Comparison of ENCODE assay signal across 23 cellular contexts in the genomic region with DNA sequence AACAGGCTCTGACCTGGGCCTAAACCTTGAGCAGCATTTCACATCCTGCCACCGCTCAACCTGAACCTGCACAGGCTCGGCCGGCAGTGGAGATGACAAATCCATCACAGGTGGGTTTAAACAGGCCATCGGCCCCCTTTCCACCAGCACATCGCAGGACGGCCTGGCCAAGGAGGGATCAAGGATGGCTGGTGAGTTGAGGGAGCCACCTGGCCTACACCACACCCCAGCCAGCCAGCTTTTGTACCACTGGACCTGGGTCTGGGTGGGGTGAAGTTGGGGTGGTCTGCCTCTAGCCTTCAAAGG. TPM values are rescaled to one million over a fixed set of nuclear protein-coding genes. Genes with fewer than 3 reads are reported as not detected.
DNase-seq lines count a peak whose midpoint lies in the region; ATAC-seq and TF ChIP-seq lines count a peak whose summit lies in the region.
"Had no signal": no experiment of that assay in that cellular context is flagged by ENCODE, and none has a peak within 500 bp of the region (broad histone marks: within the 10 kb centered on the region; RNA-seq: fewer than 3 reads in every experiment).

No MANE protein-coding gene starts in this region.

- no peak overlapping the region for H4K8ac ChIP-seq in neuronal stem cell (ENCODE audit: low read depth, low read length)

- H3K14ac ChIP-seq in neuronal stem cell (ENCODE audit: low read length), result no peak overlapping the region

- peak overlapping the region; percentile 17 for H3K4ac ChIP-seq in neuronal stem cell (ENCODE audit: low read length)

- intact Hi-C loops in colonic mucosa (cut with DNase I), result no loop called here
- intact Hi-C loops in left colon (cut with DNase I, micrococcal nuclease), result no loop called here

- no peak overlapping the region for H3K4me2 ChIP-seq in neuronal stem cell (ENCODE audit: insufficient read depth, low read length, poor library complexity, severe bottlenecking)
- H3K4me2 ChIP-seq: A549, GM23338 had no signal

- no peak for DNase-seq in Peyer's patch
- DNase-seq in colonic mucosa, result no peak
- no peak for DNase-seq in neuronal stem cell (ENCODE audit: low spot score)
- no peak for DNase-seq in left colon
- no peak for DNase-seq in NCI-H510A (lab: John Stamatoyannopoulos, UW)
- no peak for DNase-seq in activated CD4-positive, CD25-positive, alpha-beta regulatory T cell treated with anti-CD3 and anti-CD28 coated beads, Interleukin-2, amount 50 U/mL, for 72 hours
- DNase-seq: 8988T; ACHN; AML-193; BE2C; CD4-positive, alpha-beta T cell; CD8-positive, alpha-beta memory T cell; DMS 273 treated with DMSO at 0.1 percent for 48 hours; DMS79; EL; GDM1; HFFc6 had no signal

- no peak overlapping the region for H4K91ac ChIP-seq in neuronal stem cell (ENCODE audit: low read depth, low read length, poor library complexity)

- H2AFZ ChIP-seq in neuronal stem cell (ENCODE audit: low read length), result no peak overlapping the region
- H2AFZ ChIP-seq: GM23338 had no signal

- WGBS in neuronal stem cell (ENCODE audit: extremely low coverage in 2 of 2, insufficient read length in 2 of 2, insufficient replicate concordance in 1 of 2), 2 donors, result no CpG with 5 or more reads among the region's 6 CpGs

- no peak overlapping the region for H2BK5ac ChIP-seq in neuronal stem cell (ENCODE audit: low read length)

- H3K27ac ChIP-seq in Peyer's patch (peak overlapping the region in 3 of 4 donors; percentile 40 to 82 (median 67)), colonic mucosa (peak overlapping the region; percentile 50), neuronal stem cell (replicated peaks; ENCODE audit: low read length) (no peak overlapping the region)
- H3K27ac ChIP-seq: A549 had no signal

- no peak overlapping the region for H3K18ac ChIP-seq in neuronal stem cell (ENCODE audit: low read length)

- H3K9me3 ChIP-seq in Peyer's patch (peaks cover 0 to 7% (median 0%) of the 10 kb centered on the region in 4 donors), colonic mucosa (no peaks in the 10 kb centered on the region), neuronal stem cell (replicated peaks in 1 of 2; ENCODE audit: control insufficient read depth in 2 of 2, insufficient read depth in 1 of 2, low read depth in 1 of 2, low read length in 2 of 2) (peaks cover 0 to 3% of the 10 kb centered on the region in 2 donors)
- H3K9me3 ChIP-seq: BE2C, HAP-1 had no signal

- no peak overlapping the region for H2BK15ac ChIP-seq in neuronal stem cell (ENCODE audit: low read length)

- no peak for ATAC-seq in left colon
- ATAC-seq in HG03439 (IDR thresholded peaks at IDR 0.05; ENCODE audit: unreplicated experiment), result no peak
- ATAC-seq: A549, GM12878, GM23338 had no signal

- H2BK12ac ChIP-seq in neuronal stem cell (ENCODE audit: low read length), result peak overlapping the region; percentile 75

- no peak overlapping the region for H2AK5ac ChIP-seq in neuronal stem cell (ENCODE audit: low read depth, low read length)

- TF ChIP-seq POLR2A in Peyer's patch (IDR thresholded peaks at IDR 0.05), result no peak

- H3K9ac ChIP-seq in colonic mucosa (ENCODE audit: low read depth in 2 of 2, low read length in 2 of 2) (peak overlapping the region in 1 of 2 donors; percentile 6), neuronal stem cell (ENCODE audit: low read depth, low read length, poor library complexity) (peak overlapping the region; percentile 13)

- peaks cover 0 to 11% (median 2%) of the 10 kb centered on the region in 4 donors for H3K4me1 ChIP-seq in Peyer's patch
- peaks cover 3% of the 10 kb centered on the region for H3K4me1 ChIP-seq in colonic mucosa
- peaks cover 0 to 9% of the 10 kb centered on the region in 2 donors for H3K4me1 ChIP-seq in neuronal stem cell (ENCODE audit: control insufficient read depth in 2 of 2, insufficient read depth in 1 of 2, low read depth in 1 of 2, low read length in 2 of 2)
- H3K4me1 ChIP-seq: A549, BE2C, HAP-1 had no signal

- no peak for TF ChIP-seq CTCF in Peyer's patch (IDR thresholded peaks at IDR 0.05)
- no peak for TF ChIP-seq CTCF in colonic mucosa (IDR thresholded peaks at IDR 0.05)

- H3K23ac ChIP-seq in neuronal stem cell (ENCODE audit: low read depth, low read length, poor library complexity), result no peak overlapping the region

- H2BK120ac ChIP-seq in neuronal stem cell (ENCODE audit: low read depth, low read length), result no peak overlapping the region

- no peaks in the 10 kb centered on the region for H3K79me1 ChIP-seq in neuronal stem cell (ENCODE audit: low read depth, low read length)

- H3K27me3 ChIP-seq in Peyer's patch (no peaks in the 10 kb centered on the region), colonic mucosa (no peaks in the 10 kb centered on the region), neuronal stem cell (ENCODE audit: control insufficient read depth in 3 of 3, insufficient read depth in 3 of 3, low read depth in 1 of 3, low read length in 3 of 3) (no peaks in the 10 kb centered on the region)
- H3K27me3 ChIP-seq: BE2C; BLaER1 treated with 17β-estradiol and CSF1 and Interleukin-3, amounts not matched to agents 10 nM and 100 nM had no signal

- H3K4me3 ChIP-seq in Peyer's patch, result no peak overlapping the region
- no peak overlapping the region for H3K4me3 ChIP-seq in colonic mucosa
- no peak overlapping the region for H3K4me3 ChIP-seq in neuronal stem cell (ENCODE audit: low read length in 2 of 2)
- H3K4me3 ChIP-seq: A549; BLaER1 treated with 17β-estradiol and CSF1 and Interleukin-3, amounts not matched to agents 10 nM and 100 nM; GM12878; GM23338; HAP-1 had no signal

- H3K36me3 ChIP-seq in Peyer's patch (peaks cover 0 to 35% (median 0%) of the 10 kb centered on the region in 3 donors), colonic mucosa (no peaks in the 10 kb centered on the region), neuronal stem cell (replicated peaks in 1 of 2; ENCODE audit: control insufficient read depth in 2 of 2, insufficient read depth in 2 of 2, low read length in 2 of 2) (peaks cover 24 to 83% of the 10 kb centered on the region in 2 donors)
- H3K36me3 ChIP-seq: BE2C had no signal

RNA-seq across cellular contexts. Expression of gene MMAB, which starts 14.2 kb away (rescaled TPM):
- total RNA-seq in Peyer's patch, result 10 to 100 TPM; 30.8 to 41.4 (median 32.1) TPM
- total RNA-seq in colonic mucosa, result 10 to 100 TPM; 59.1 to 76.6 TPM
- 27.4 TPM for polyA plus RNA-seq in neuronal stem cell (2013, experiment 1 of 2)
- 27.9 TPM for polyA plus RNA-seq in neuronal stem cell (2013, experiment 2 of 2)
- total RNA-seq in left colon, result 10 to 100 TPM; 31.0 to 51.3 TPM

RNA-seq across cellular contexts. Expression of gene MVK, which starts 14.4 kb away (rescaled TPM):
- 10 to 100 TPM in 3 of 4 donors, 1 to 10 TPM in 1; 3.3 to 66.7 (median 41.6) TPM for total RNA-seq in Peyer's patch
- total RNA-seq in colonic mucosa, result 10 to 100 TPM; 29.6 to 38.9 TPM
- 25.4 TPM for polyA plus RNA-seq in neuronal stem cell (2013, experiment 1 of 2)
- 26.4 TPM for polyA plus RNA-seq in neuronal stem cell (2013, experiment 2 of 2)
- 10 to 100 TPM; 23.1 to 47.2 TPM for total RNA-seq in left colon
